In the genomic region with DNA sequence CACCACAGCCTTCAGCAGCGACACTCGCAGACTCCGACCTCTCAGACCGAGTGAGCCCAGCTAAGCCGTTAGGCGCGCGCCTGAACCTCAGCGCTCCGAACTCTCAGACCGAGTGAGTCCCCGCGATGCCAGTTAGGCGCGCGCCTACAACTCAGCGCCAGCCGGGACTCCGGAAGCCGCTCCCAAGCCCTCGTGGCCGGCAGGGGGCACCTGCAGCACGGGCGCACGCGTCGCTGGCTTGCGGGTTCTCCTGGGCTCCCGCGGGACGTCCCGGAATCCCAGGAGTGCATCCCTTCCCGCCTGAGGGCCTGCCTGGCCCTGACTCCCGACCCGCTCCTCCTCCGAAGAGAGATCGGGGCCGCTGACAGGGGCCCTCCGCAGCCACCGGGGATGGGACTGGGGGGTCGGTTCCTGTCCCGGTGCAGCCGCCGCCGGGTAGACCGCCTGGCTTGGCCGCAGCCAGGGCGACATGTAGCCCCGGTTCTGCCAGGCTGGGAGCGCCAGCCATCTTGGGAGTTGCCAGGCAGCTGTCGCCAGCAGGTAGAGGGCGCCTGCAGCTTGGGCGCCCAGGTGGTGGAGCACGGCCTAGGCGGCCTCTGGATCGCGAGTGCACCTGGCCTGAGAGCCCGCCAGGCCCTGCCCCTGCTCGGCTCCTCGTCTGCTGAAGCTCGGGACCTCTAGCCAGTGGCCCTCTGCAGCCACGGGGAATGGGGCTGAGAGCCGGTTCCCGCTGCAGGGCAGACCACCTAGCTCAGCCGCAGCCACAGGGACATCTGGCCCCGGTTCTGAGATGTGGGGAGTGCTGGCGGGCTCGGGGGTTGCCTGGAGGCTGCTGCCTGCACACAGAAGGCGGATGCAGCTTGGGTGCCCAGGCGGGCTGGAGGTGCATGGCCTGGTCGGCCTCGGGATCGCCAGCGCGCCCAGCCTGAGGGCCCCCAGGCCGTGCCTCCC, we compare ENCODE assay signal across 1 cellular context.
A peak's percentile ranks its signal among the peaks of the same experiment; 100 is the strongest.
TF ChIP-seq lines count a peak whose summit lies in the region.

Gene ANKRD18A, minus strand, starts transcription at position 114 of the 951 bp plus-strand sequence. CDS start 311 bp downstream, outside the sequence.

TF ChIP-seq in HepG2, 621 proteins besides CTCF, POLR2A, EP300 and RAD21 (continued from another document and continues in another):
- TF ChIP-seq, protein P1, sequence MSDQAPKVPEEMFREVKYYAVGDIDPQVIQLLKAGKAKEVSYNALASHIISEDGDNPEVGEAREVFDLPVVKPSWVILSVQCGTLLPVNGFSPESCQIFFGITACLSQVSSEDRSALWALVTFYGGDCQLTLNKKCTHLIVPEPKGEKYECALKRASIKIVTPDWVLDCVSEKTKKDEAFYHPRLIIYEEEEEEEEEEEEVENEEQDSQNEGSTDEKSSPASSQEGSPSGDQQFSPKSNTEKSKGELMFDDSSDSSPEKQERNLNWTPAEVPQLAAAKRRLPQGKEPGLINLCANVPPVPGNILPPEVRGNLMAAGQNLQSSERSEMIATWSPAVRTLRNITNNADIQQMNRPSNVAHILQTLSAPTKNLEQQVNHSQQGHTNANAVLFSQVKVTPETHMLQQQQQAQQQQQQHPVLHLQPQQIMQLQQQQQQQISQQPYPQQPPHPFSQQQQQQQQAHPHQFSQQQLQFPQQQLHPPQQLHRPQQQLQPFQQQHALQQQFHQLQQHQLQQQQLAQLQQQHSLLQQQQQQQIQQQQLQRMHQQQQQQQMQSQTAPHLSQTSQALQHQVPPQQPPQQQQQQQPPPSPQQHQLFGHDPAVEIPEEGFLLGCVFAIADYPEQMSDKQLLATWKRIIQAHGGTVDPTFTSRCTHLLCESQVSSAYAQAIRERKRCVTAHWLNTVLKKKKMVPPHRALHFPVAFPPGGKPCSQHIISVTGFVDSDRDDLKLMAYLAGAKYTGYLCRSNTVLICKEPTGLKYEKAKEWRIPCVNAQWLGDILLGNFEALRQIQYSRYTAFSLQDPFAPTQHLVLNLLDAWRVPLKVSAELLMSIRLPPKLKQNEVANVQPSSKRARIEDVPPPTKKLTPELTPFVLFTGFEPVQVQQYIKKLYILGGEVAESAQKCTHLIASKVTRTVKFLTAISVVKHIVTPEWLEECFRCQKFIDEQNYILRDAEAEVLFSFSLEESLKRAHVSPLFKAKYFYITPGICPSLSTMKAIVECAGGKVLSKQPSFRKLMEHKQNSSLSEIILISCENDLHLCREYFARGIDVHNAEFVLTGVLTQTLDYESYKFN (CRISPR knock-in tag; conservative IDR thresholded peaks at IDR 0.05), result no peak; the same call in none of the 2 replicates
- TF ChIP-seq HOXA7 (CRISPR knock-in tag; IDR thresholded peaks at IDR 0.05) (0 out of 2 replicates have a peak, but pooled peaks have one; percentile 44), RNF219 (CRISPR knock-in tag; IDR thresholded peaks at IDR 0.05) (no peak), CREB1 (IDR thresholded peaks at IDR 0.05) (peak; percentile 42; the same call in 1 of the 2 replicates), CREB1 (CRISPR knock-in tag; IDR thresholded peaks at IDR 0.05) (no peak), ELK4 (CRISPR knock-in tag; IDR thresholded peaks at IDR 0.05; ENCODE audit: borderline replicate concordance) (no peak), ATF7-NPFF (CRISPR knock-in tag; IDR thresholded peaks at IDR 0.05; ENCODE audit: low read depth) (peak; percentile 47; the same call in 1 of the 2 replicates), SNAPC4 (CRISPR knock-in tag; IDR thresholded peaks at IDR 0.05) (peak; percentile 65; the same call in 1 of the 2 replicates), ZNF10 (CRISPR knock-in tag; IDR thresholded peaks at IDR 0.05; ENCODE audit: borderline replicate concordance, low read depth) (no peak), ZNF597 (CRISPR knock-in tag; IDR thresholded peaks at IDR 0.05) (no peak), SP5 (CRISPR knock-in tag; IDR thresholded peaks at IDR 0.05; ENCODE audit: borderline replicate concordance, low read depth) (no peak), HOXA5 (CRISPR knock-in tag; IDR thresholded peaks at IDR 0.05) (peak; percentile 34; the same call in 1 of the 2 replicates), ZNF563 (CRISPR knock-in tag; IDR thresholded peaks at IDR 0.05) (peak; percentile 69; the same call in 1 of the 2 replicates), MED13 (CRISPR knock-in tag; IDR thresholded peaks at IDR 0.05) (no peak), SNAI1 (CRISPR knock-in tag; IDR thresholded peaks at IDR 0.05; ENCODE audit: borderline replicate concordance) (no peak), KLF12 (CRISPR knock-in tag; IDR thresholded peaks at IDR 0.05; ENCODE audit: borderline replicate concordance) (no peak; the same call in 1 of the 2 replicates), ZNF878 (CRISPR knock-in tag; IDR thresholded peaks at IDR 0.05) (no peak), MED1 (CRISPR knock-in tag; IDR thresholded peaks at IDR 0.05) (no peak), HMG20B (CRISPR knock-in tag; conservative IDR thresholded peaks at IDR 0.05) (0 out of 2 replicates have a peak, but pooled peaks have one; percentile 28), ZNF264 (CRISPR knock-in tag; IDR thresholded peaks at IDR 0.05) (no peak), DMAP1 (CRISPR knock-in tag; IDR thresholded peaks at IDR 0.05) (peak; percentile 89)
- TF ChIP-seq, protein P2, sequence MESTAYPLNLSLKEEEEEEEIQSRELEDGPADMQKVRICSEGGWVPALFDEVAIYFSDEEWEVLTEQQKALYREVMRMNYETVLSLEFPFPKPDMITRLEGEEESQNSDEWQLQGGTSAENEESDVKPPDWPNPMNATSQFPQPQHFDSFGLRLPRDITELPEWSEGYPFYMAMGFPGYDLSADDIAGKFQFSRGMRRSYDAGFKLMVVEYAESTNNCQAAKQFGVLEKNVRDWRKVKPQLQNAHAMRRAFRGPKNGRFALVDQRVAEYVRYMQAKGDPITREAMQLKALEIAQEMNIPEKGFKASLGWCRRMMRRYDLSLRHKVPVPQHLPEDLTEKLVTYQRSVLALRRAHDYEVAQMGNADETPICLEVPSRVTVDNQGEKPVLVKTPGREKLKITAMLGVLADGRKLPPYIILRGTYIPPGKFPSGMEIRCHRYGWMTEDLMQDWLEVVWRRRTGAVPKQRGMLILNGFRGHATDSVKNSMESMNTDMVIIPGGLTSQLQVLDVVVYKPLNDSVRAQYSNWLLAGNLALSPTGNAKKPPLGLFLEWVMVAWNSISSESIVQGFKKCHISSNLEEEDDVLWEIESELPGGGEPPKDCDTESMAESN (CRISPR knock-in tag; conservative IDR thresholded peaks at IDR 0.05), result peak; percentile 37; the same call in 1 of the 2 replicates
- TF ChIP-seq, protein P3, sequence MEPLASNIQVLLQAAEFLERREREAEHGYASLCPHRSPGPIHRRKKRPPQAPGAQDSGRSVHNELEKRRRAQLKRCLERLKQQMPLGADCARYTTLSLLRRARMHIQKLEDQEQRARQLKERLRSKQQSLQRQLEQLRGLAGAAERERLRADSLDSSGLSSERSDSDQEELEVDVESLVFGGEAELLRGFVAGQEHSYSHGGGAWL (CRISPR knock-in tag; IDR thresholded peaks at IDR 0.05), result peak; percentile 33; the same call in 1 of the 2 replicates
- TF ChIP-seq, protein P4, sequence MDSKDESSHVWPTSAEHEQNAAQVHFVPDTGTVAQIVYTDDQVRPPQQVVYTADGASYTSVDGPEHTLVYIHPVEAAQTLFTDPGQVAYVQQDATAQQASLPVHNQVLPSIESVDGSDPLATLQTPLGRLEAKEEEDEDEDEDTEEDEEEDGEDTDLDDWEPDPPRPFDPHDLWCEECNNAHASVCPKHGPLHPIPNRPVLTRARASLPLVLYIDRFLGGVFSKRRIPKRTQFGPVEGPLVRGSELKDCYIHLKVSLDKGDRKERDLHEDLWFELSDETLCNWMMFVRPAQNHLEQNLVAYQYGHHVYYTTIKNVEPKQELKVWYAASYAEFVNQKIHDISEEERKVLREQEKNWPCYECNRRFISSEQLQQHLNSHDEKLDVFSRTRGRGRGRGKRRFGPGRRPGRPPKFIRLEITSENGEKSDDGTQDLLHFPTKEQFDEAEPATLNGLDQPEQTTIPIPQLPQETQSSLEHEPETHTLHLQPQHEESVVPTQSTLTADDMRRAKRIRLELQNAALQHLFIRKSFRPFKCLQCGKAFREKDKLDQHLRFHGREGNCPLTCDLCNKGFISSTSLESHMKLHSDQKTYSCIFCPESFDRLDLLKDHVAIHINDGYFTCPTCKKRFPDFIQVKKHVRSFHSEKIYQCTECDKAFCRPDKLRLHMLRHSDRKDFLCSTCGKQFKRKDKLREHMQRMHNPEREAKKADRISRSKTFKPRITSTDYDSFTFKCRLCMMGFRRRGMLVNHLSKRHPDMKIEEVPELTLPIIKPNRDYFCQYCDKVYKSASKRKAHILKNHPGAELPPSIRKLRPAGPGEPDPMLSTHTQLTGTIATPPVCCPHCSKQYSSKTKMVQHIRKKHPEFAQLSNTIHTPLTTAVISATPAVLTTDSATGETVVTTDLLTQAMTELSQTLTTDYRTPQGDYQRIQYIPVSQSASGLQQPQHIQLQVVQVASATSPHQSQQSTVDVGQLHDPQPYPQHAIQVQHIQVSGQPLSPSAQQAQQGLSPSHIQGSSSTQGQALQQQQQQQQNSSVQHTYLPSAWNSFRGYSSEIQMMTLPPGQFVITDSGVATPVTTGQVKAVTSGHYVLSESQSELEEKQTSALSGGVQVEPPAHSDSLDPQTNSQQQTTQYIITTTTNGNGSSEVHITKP (CRISPR knock-in tag; IDR thresholded peaks at IDR 0.05; ENCODE audit: low read depth), result peak; percentile 45; the same call in 1 of the 2 replicates
- TF ChIP-seq, protein P5, sequence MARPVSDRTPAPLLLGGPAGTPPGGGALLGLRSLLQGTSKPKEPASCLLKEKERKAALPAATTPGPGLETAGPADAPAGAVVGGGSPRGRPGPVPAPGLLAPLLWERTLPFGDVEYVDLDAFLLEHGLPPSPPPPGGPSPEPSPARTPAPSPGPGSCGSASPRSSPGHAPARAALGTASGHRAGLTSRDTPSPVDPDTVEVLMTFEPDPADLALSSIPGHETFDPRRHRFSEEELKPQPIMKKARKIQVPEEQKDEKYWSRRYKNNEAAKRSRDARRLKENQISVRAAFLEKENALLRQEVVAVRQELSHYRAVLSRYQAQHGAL (CRISPR knock-in tag; IDR thresholded peaks at IDR 0.05; ENCODE audit: not compliant biosample characterization), result no peak
